ENCODE assay signal across 8 cellular contexts in genomic region chr12:401235-402126, GRCh38. TPM values are rescaled to one million over a fixed set of nuclear protein-coding genes. Genes with fewer than 3 reads are reported as not detected.
DNase-seq lines count a peak whose midpoint lies in the region; ATAC-seq and TF ChIP-seq lines count a peak whose summit lies in the region.

Gene CCDC77 (plus strand): TSS chr12:401644. CDS start chr12:409384, 7,740 bp downstream.

- H3K4me3 ChIP-seq in AG04450 (ENCODE audit: low read depth, low read length), result peak within 1 kb of the TSS; percentile 87
- peak within 1 kb of the TSS; percentile 89 for H3K4me3 ChIP-seq in ectodermal cell (ENCODE audit: insufficient read depth, low read depth, low read length)
- peak within 1 kb of the TSS; percentile 75 to 88 for H3K4me3 ChIP-seq in mesenchymal stem cell (ENCODE audit: insufficient read depth in 1 of 2, low read depth in 1 of 2, low read length in 2 of 2)

- peak; percentile 96 for ATAC-seq in HG03442 (IDR thresholded peaks at IDR 0.05; ENCODE audit: unreplicated experiment)

- no peak within 1 kb of the TSS for H3K4ac ChIP-seq in mesenchymal stem cell (ENCODE audit: low read depth in 1 of 2, low read length in 2 of 2)

- peak within 1 kb of the TSS; percentile 86 for H3K9ac ChIP-seq in mesenchymal stem cell (ENCODE audit: low read length)

- H3K14ac ChIP-seq in mesenchymal stem cell (ENCODE audit: low read length in 2 of 2), result no peak within 1 kb of the TSS

- H3K27me3 ChIP-seq in AG04450 (ENCODE audit: control insufficient read depth, insufficient read depth, low read length) (no peaks in the 10 kb centered on the region), ectodermal cell (ENCODE audit: control insufficient read depth, insufficient read depth, low read length, poor library complexity, severe bottlenecking) (no peaks in the 10 kb centered on the region), mesenchymal stem cell (ENCODE audit: control insufficient read depth in 1 of 2, insufficient read depth in 1 of 2, low read length in 2 of 2) (no peaks in the 10 kb centered on the region)

- H3K4me1 ChIP-seq in ectodermal cell (ENCODE audit: control insufficient read depth, insufficient read depth, low read length) (peaks cover 5% of the 10 kb centered on the region), mesenchymal stem cell (ENCODE audit: control insufficient read depth, insufficient read depth, low read depth, low read length) (no peaks in the 10 kb centered on the region)

- no peak within 1 kb of the TSS for H2AK5ac ChIP-seq in mesenchymal stem cell (ENCODE audit: low read length, severe bottlenecking)

- H3K36me3 ChIP-seq in ectodermal cell (ENCODE audit: control insufficient read depth, insufficient read depth, low read length) (peaks cover 5% of the 10 kb centered on the region), mesenchymal stem cell (ENCODE audit: control insufficient read depth in 1 of 2, insufficient read depth in 2 of 2, low read depth in 1 of 2, low read length in 2 of 2) (no peaks in the 10 kb centered on the region)

- H3K18ac ChIP-seq in mesenchymal stem cell (ENCODE audit: low read depth in 1 of 2, low read length in 2 of 2), result no peak within 1 kb of the TSS

- no peak within 1 kb of the TSS for H4K91ac ChIP-seq in mesenchymal stem cell (ENCODE audit: low read length)

- peak within 1 kb of the TSS; percentile 31 for H4K8ac ChIP-seq in mesenchymal stem cell (ENCODE audit: low read length)

- H3K4me2 ChIP-seq in mesenchymal stem cell (ENCODE audit: low read length, poor library complexity, severe bottlenecking), result peak within 1 kb of the TSS; percentile 92

- no peak within 1 kb of the TSS for H3K23ac ChIP-seq in mesenchymal stem cell (ENCODE audit: low read length in 2 of 2)

- CTCF ChIA-PET in AG04450 (lab: Charles Lee), result interaction anchor here (0.5 to 2.1 kb wide), 11 partner anchors 8 to 349 kb away, joined by 3 to 11 read pairs (median 4); no protein-coding TSS in a partner anchor

- H3K9me3 ChIP-seq in AG04450 (ENCODE audit: control insufficient read depth, insufficient read depth, low read length) (no peaks in the 10 kb centered on the region), ectodermal cell (ENCODE audit: control insufficient read depth, low read length) (no peaks in the 10 kb centered on the region), mesenchymal stem cell (ENCODE audit: control insufficient read depth, low read length) (no peaks in the 10 kb centered on the region)

- TF ChIP-seq CTCF in AG04450 (IDR thresholded peaks at IDR 0.05; ENCODE audit: low read depth, low read length), result peak; percentile 35

- 0 to 1% methylated on average over 46 to 47 of the region's 47 CpGs for WGBS in ectodermal cell, 2 experiments
- WGBS in mesenchymal stem cell, result under 1% methylated on average over 45 of the region's 47 CpGs

- H2BK5ac ChIP-seq in mesenchymal stem cell (ENCODE audit: low read depth, low read length, poor library complexity, severe bottlenecking), result no peak within 1 kb of the TSS

- peaks cover 19% of the 10 kb centered on the region for H3K79me1 ChIP-seq in mesenchymal stem cell (replicated peaks; ENCODE audit: low read length, poor library complexity, severe bottlenecking)

- peak within 1 kb of the TSS; percentile 74 for H2AFZ ChIP-seq in mesenchymal stem cell (ENCODE audit: low read depth, low read length)

- no peak within 1 kb of the TSS for H2BK12ac ChIP-seq in mesenchymal stem cell (ENCODE audit: low read length in 2 of 2)

- no peak within 1 kb of the TSS for H2BK120ac ChIP-seq in mesenchymal stem cell (ENCODE audit: low read depth, low read length)

- H2BK15ac ChIP-seq in mesenchymal stem cell (ENCODE audit: low read depth, poor library complexity, severe bottlenecking), result no peak within 1 kb of the TSS

- peak; percentile 70 for DNase-seq in AG04450 (ENCODE audit: low read depth, low spot score)
- DNase-seq in GM19238 (ENCODE audit: insufficient read length, low spot score), result peak; percentile 80
- peak; percentile 85 for DNase-seq in activated CD4-positive, alpha-beta T cell treated with anti-CD3 and anti-CD28 coated beads for 24 hours (ENCODE audit: low read depth in 2 of 2)
- peak; percentile 95 for DNase-seq in mesenchymal stem cell
- DNase-seq in stimulated activated CD8-positive, alpha-beta memory T cell treated with anti-CD3 and anti-CD28 coated beads, Interleukin-15, amount 100 ng/mL, for 4 hours (ENCODE audit: low read depth in 2 of 2), result peak; percentile 78 to 79
- DNase-seq in cortex of kidney (lab: John Stamatoyannopoulos, UW), result no peak

- H3K27ac ChIP-seq in AG04450 (ENCODE audit: low read depth, low read length) (peak within 1 kb of the TSS; percentile 57), ectodermal cell (ENCODE audit: insufficient read depth, low read depth, low read length, poor library complexity, severe bottlenecking) (peak within 1 kb of the TSS; percentile 84), mesenchymal stem cell (ENCODE audit: low read length, poor library complexity, severe bottlenecking) (peak within 1 kb of the TSS; percentile 28)

- POLR2A ChIA-PET in AG04450 (lab: Yijun Ruan, JAX), result interaction anchor here (0.5 to 1.8 kb wide), 2 partner anchors 12 to 61 kb away, joined by 9 to 16 read pairs; partner anchors contain the start of gene KDM5A

RNA-seq across cellular contexts. Expression of gene CCDC77, which starts in this region (rescaled TPM):
- 5.6 and 7.3 TPM in 2 replicates for polyA plus RNA-seq in AG04450 (2011; rRNA removed)
- polyA minus RNA-seq in AG04450 (2011; rRNA and poly(A)+ RNA removed), result 5.9 and 6.3 TPM in 2 replicates
- polyA plus RNA-seq in ectodermal cell (2013, experiment 1 of 4), result 47.8 TPM
- 38.9 TPM for polyA plus RNA-seq in ectodermal cell (2013, experiment 2 of 4)
- 37.0 TPM for polyA plus RNA-seq in ectodermal cell (2013, experiment 3 of 4)
- polyA plus RNA-seq in ectodermal cell (2013, experiment 4 of 4), result 35.3 TPM
- polyA plus RNA-seq in mesenchymal stem cell (2013, experiment 1 of 2), result 4.8 TPM
- polyA plus RNA-seq in mesenchymal stem cell (2013, experiment 2 of 2), result 6.6 TPM

Comparison
In these comparisons a context has a peak if more than half of its experiments do, and no peak if none do; other contexts are left out.
1. H3K27ac ChIP-seq: peak in every context shown above with its lines; median percentile 84 in ectodermal cell; 57 in AG04450; 28 in mesenchymal stem cell.